8 cellular contexts compared by ENCODE assay signal in genomic region chr11:76861490-76861953, GRCh38. TPM values are rescaled to one million over a fixed set of nuclear protein-coding genes. Genes with fewer than 3 reads are reported as not detected.
DNase-seq lines count a peak whose midpoint lies in the region; ATAC-seq and TF ChIP-seq lines count a peak whose summit lies in the region.

No MANE protein-coding gene starts in this region.

- H3K4me1 ChIP-seq in fibroblast of lung (ENCODE audit: control insufficient read depth, extremely low read depth, insufficient read depth, low read length), result peaks cover 4% of the 10 kb centered on the region
- H3K4me1 ChIP-seq in rectal smooth muscle tissue (ENCODE audit: control insufficient read depth, insufficient read depth, low read length), result peaks cover 7% of the 10 kb centered on the region

- DNase-seq in GM20000 (ENCODE audit: low spot score), result peak; percentile 26
- no peak for DNase-seq in fibroblast of lung (ENCODE audit: low read depth in 2 of 2)
- DNase-seq in COLO829 (ENCODE audit: low spot score), result no peak
- DNase-seq in NCI-H2081 treated with DMSO at 0.1 percent for 48 hours (lab: John Stamatoyannopoulos, UW), result no peak

- H4K20me1 ChIP-seq in fibroblast of lung (ENCODE audit: control insufficient read depth, extremely low read depth, insufficient read depth, low read length), result no peaks in the 10 kb centered on the region

- H3K4me2 ChIP-seq in fibroblast of lung (ENCODE audit: extremely low read depth, insufficient read depth, low read length), result peak overlapping the region; percentile 96

- peak overlapping the region; percentile 77 to 90 (median 86) for H3K4me3 ChIP-seq in fibroblast of lung (replicated peaks in 1 of 4; ENCODE audit: control extremely low read depth in 1 of 4, insufficient read depth in 1 of 4, low read depth in 3 of 4, low read length in 4 of 4)
- peak overlapping the region; percentile 89 for H3K4me3 ChIP-seq in rectal smooth muscle tissue (ENCODE audit: low read length)

- TF ChIP-seq CTCF in GM20000 (IDR thresholded peaks at IDR 0.05; ENCODE audit: extremely low read depth, missing control alignments) (no peak), fibroblast of lung (conservative IDR thresholded peaks at IDR 0.05 in 1 of 2, IDR thresholded peaks at IDR 0.05 in 1 of 2; ENCODE audit: low read depth in 1 of 2, low read length in 2 of 2) (no peak)

- ATAC-seq in SK-N-SH treated with all-trans-retinoic acid at 6 μM for 48 hours, result peak; percentile 14
- no peak for ATAC-seq in GM18868 (IDR thresholded peaks at IDR 0.05; ENCODE audit: unreplicated experiment)
- ATAC-seq in GM18867 (IDR thresholded peaks at IDR 0.05; ENCODE audit: unreplicated experiment), result no peak

- peak overlapping the region; percentile 97 for H2AFZ ChIP-seq in fibroblast of lung (ENCODE audit: low read length)

- H3K27ac ChIP-seq in fibroblast of lung (ENCODE audit: insufficient read depth, low read length), result peak overlapping the region; percentile 84
- H3K27ac ChIP-seq in rectal smooth muscle tissue (ENCODE audit: low read depth, low read length), result peak overlapping the region; percentile 89

- H3K27me3 ChIP-seq in fibroblast of lung (ENCODE audit: control insufficient read depth, insufficient read depth, low read length) (no peaks in the 10 kb centered on the region), rectal smooth muscle tissue (ENCODE audit: control insufficient read depth, insufficient read depth, low read length) (no peaks in the 10 kb centered on the region)

- peak overlapping the region; percentile 92 for H3K9ac ChIP-seq in fibroblast of lung (ENCODE audit: insufficient read depth, low read length)
- H3K9ac ChIP-seq in rectal smooth muscle tissue (ENCODE audit: low read length), result peak overlapping the region; percentile 12

- H3K9me3 ChIP-seq in fibroblast of lung (ENCODE audit: control insufficient read depth, insufficient read depth, low read depth, low read length), result no peaks in the 10 kb centered on the region

- H3K36me3 ChIP-seq in fibroblast of lung (ENCODE audit: control insufficient read depth, insufficient read depth, low read length), result no peaks in the 10 kb centered on the region
- no peaks in the 10 kb centered on the region for H3K36me3 ChIP-seq in rectal smooth muscle tissue (ENCODE audit: control insufficient read depth, insufficient read depth, low read length)

- peaks cover 5% of the 10 kb centered on the region for H3K79me2 ChIP-seq in fibroblast of lung (ENCODE audit: control insufficient read depth, insufficient read depth, low read length)

TF ChIP-seq in SK-N-SH treated with all-trans-retinoic acid at 6 μM for 48 hours, 23 proteins besides CTCF, POLR2A, EP300 and RAD21:
- TF ChIP-seq ZFP3 (CRISPR knock-in tag; IDR thresholded peaks at IDR 0.05) (no peak), TCF4 (CRISPR knock-in tag; IDR thresholded peaks at IDR 0.05; ENCODE audit: borderline replicate concordance) (no peak), OSR1 (CRISPR knock-in tag; IDR thresholded peaks at IDR 0.05) (no peak), BACH2 (CRISPR knock-in tag; IDR thresholded peaks at IDR 0.05; ENCODE audit: borderline replicate concordance) (no peak), ZNF565 (CRISPR knock-in tag; conservative IDR thresholded peaks at IDR 0.05; ENCODE audit: low read depth) (no peak), POU6F1 (CRISPR knock-in tag; IDR thresholded peaks at IDR 0.05; ENCODE audit: borderline replicate concordance, low read depth) (no peak), ZC3H10 (CRISPR knock-in tag; IDR thresholded peaks at IDR 0.05) (no peak), ZNF8 (CRISPR knock-in tag; IDR thresholded peaks at IDR 0.05) (no peak), TOX (CRISPR knock-in tag; IDR thresholded peaks at IDR 0.05; ENCODE audit: borderline replicate concordance) (no peak), GLIS3 (CRISPR knock-in tag; IDR thresholded peaks at IDR 0.05) (no peak), SNAI2 (CRISPR knock-in tag; IDR thresholded peaks at IDR 0.05) (no peak)
- TF ChIP-seq, protein P1, sequence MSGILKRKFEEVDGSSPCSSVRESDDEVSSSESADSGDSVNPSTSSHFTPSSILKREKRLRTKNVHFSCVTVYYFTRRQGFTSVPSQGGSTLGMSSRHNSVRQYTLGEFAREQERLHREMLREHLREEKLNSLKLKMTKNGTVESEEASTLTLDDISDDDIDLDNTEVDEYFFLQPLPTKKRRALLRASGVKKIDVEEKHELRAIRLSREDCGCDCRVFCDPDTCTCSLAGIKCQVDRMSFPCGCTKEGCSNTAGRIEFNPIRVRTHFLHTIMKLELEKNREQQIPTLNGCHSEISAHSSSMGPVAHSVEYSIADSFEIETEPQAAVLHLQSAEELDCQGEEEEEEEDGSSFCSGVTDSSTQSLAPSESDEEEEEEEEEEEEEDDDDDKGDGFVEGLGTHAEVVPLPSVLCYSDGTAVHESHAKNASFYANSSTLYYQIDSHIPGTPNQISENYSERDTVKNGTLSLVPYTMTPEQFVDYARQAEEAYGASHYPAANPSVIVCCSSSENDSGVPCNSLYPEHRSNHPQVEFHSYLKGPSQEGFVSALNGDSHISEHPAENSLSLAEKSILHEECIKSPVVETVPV (CRISPR knock-in tag; IDR thresholded peaks at IDR 0.05), result no peak

RNA-seq across cellular contexts. Expression of gene ACER3, which starts 0.8 kb away (rescaled TPM):
- 5.6 and 6.1 TPM in 2 replicates for total RNA-seq in fibroblast of lung
- 11.8 and 22.3 TPM in 2 replicates for polyA plus RNA-seq in fibroblast of lung
- polyA plus RNA-seq in fibroblast of lung (2012), result 6.5 and 12.2 TPM in 2 replicates
- 1.6 and 2.8 TPM in 2 replicates for polyA minus RNA-seq in fibroblast of lung (ENCODE audit: low replicate concordance)
